ENCODE assay signal across 12 cellular contexts in genomic region chr14:92553456-92553855, GRCh38. TPM values are rescaled to one million over a fixed set of nuclear protein-coding genes. Genes with fewer than 3 reads are reported as not detected.
A peak's percentile ranks its signal among the peaks of the same experiment; 100 is the strongest.
DNase-seq lines count a peak whose midpoint lies in the region; ATAC-seq, FAIRE-seq and TF ChIP-seq lines count a peak whose summit lies in the region.
"Had no signal": no experiment of that assay in that cellular context is flagged by ENCODE, and none has a peak within 500 bp of the region (broad histone marks: within the 10 kb centered on the region; RNA-seq: fewer than 3 reads in every experiment).

No MANE protein-coding gene starts in this region.

- peak overlapping the region; percentile 53 for H3K4me2 ChIP-seq in A549

- POLR2A ChIA-PET in A549 (lab: Yijun Ruan, JAX) = no interaction called here

- WGBS in A549 (ENCODE audit: missing lambda C conversion rate) = 34% methylated on average over 10 of the region's 11 CpGs
- 35 to 53% (median 40%) methylated on average over 10 to 11 of the region's 11 CpGs for WGBS in adrenal gland, 4 donors

- intact Hi-C loops in adrenal gland (cut with DNase I) (no loop called here), vagina (cut with DNase I) (no loop called here), posterior vena cava (cut with DNase I) (no loop called here)

- H3K4me3 ChIP-seq in A549 = no peak overlapping the region
- no peak overlapping the region for H3K4me3 ChIP-seq in adrenal gland
- no peak overlapping the region for H3K4me3 ChIP-seq in vagina

- peaks cover 24% of the 10 kb centered on the region for H3K4me1 ChIP-seq in A549
- peaks cover 19 to 30% of the 10 kb centered on the region in 2 donors for H3K4me1 ChIP-seq in adrenal gland (replicated peaks in 1 of 2)
- H3K4me1 ChIP-seq in vagina = peaks cover 36% of the 10 kb centered on the region

- in situ Hi-C loops in GM13977 (cut with MboI; ENCODE audit: low pct_unique_long_range_greater_than_20kb, low sequenced_read_pairs, unreplicated experiment) = no loop called here

- TF ChIP-seq POLR2A in A549 (IDR thresholded peaks at IDR 0.05; ENCODE audit: low read length) = no peak
- no peak for TF ChIP-seq POLR2A in H54 (IDR thresholded peaks at IDR 0.05; ENCODE audit: low read depth, low read length)
- no peak for TF ChIP-seq POLR2A in adrenal gland (IDR thresholded peaks at IDR 0.05)
- no peak for TF ChIP-seq POLR2A in vagina (IDR thresholded peaks at IDR 0.05)

- H3K9me3 ChIP-seq in A549 = no peaks in the 10 kb centered on the region
- no peaks in the 10 kb centered on the region for H3K9me3 ChIP-seq in adrenal gland (replicated peaks in 1 of 3)
- no peaks in the 10 kb centered on the region for H3K9me3 ChIP-seq in vagina
- H3K9me3 ChIP-seq: neutrophil had no signal

- DNase-seq in A549 (ENCODE audit: low read depth in 1 of 2, low spot score in 1 of 2) = peak; percentile 20 to 40
- peak; percentile 23 for DNase-seq in H54 (ENCODE audit: insufficient read length, low spot score)
- DNase-seq in adrenal gland = peak; percentile 59 to 84 (median 72)
- DNase-seq in iPS-NIHi7 (ENCODE audit: extremely low spot score) = peak; percentile 60
- DNase-seq in activated CD4-positive, alpha-beta T cell treated with anti-CD3 and anti-CD28 coated beads, Interleukin-2, amount 50 U/mL, for 48 hours = no peak
- DNase-seq in vagina (ENCODE audit: extremely low spot score in 2 of 2) = no peak
- no peak for DNase-seq in posterior vena cava (ENCODE audit: low spot score)
- DNase-seq in GM13977 (ENCODE audit: low spot score) = no peak
- DNase-seq: NCI-H1092 had no signal

- no peak for TF ChIP-seq EP300 in A549 (IDR thresholded peaks at IDR 0.05)

- peak overlapping the region; percentile 16 to 80; a peak in 4 of 6 replicates for H3K27ac ChIP-seq in A549
- H3K27ac ChIP-seq in adrenal gland = peak overlapping the region in 2 of 5 donors; percentile 11 to 62
- no peak overlapping the region for H3K27ac ChIP-seq in vagina
- H3K27ac ChIP-seq: neutrophil, VCaP had no signal

- FAIRE-seq in A549 (lab: Jason Lieb, UNC) (no peak), H54 (lab: Jason Lieb, UNC) (peak; percentile 74)
- FAIRE-seq: islet of Langerhans had no signal

- TF ChIP-seq CTCF in A549 (IDR thresholded peaks at IDR 0.05) (no peak), adrenal gland (IDR thresholded peaks at IDR 0.05) (peak in 1 of 6 experiments; percentile 25), vagina (IDR thresholded peaks at IDR 0.05) (no peak), GM13977 (IDR thresholded peaks at IDR 0.05; ENCODE audit: extremely low read depth, insufficient read depth, missing control alignments) (no peak)

- H3K36me3 ChIP-seq in adrenal gland (replicated peaks in 1 of 2) = peaks cover 0 to 16% of the 10 kb centered on the region in 2 donors
- H3K36me3 ChIP-seq in vagina = peaks cover 0 to 8% of the 10 kb centered on the region in 2 donors

- CTCF ChIA-PET in A549 (lab: Yijun Ruan, JAX) = interaction anchor here (0.6 to 1.0 kb wide), 3 partner anchors 15 to 431 kb away, joined by 3 to 6 read pairs (median 4); no protein-coding TSS in a partner anchor

- ATAC-seq in A549 = peak; percentile 17 to 59; a peak in 3 of 6 replicates

- H3K27me3 ChIP-seq in adrenal gland (no peaks in the 10 kb centered on the region), vagina (no peaks in the 10 kb centered on the region)
- H3K27me3 ChIP-seq: neutrophil had no signal

- TF ChIP-seq RAD21 in A549 (conservative IDR thresholded peaks at IDR 0.05 in 1 of 2, IDR thresholded peaks at IDR 0.05 in 1 of 2) = no peak; a peak in 1 of 5 replicates

TF ChIP-seq in A549, 52 proteins besides CTCF, POLR2A, EP300 and RAD21:
- TF ChIP-seq MAZ (IDR thresholded peaks at IDR 0.05; ENCODE audit: borderline replicate concordance, low read depth, low read length) (no peak), NR3C1 (IDR thresholded peaks at IDR 0.05) (no peak), ELK1 (IDR thresholded peaks at IDR 0.05; ENCODE audit: low read depth, low read length) (no peak), PHF8 (IDR thresholded peaks at IDR 0.05; ENCODE audit: borderline replicate concordance, low read depth) (no peak), POLR2AphosphoS2 (conservative IDR thresholded peaks at IDR 0.05; ENCODE audit: low read length) (no peak), BHLHE40 (IDR thresholded peaks at IDR 0.05; ENCODE audit: low read depth, low read length) (no peak), ZC3H11A (IDR thresholded peaks at IDR 0.05) (no peak), HMGXB4 (CRISPR knock-in tag; IDR thresholded peaks at IDR 0.05; ENCODE audit: borderline replicate concordance) (no peak), MAX (IDR thresholded peaks at IDR 0.05) (no peak), CBX8 (IDR thresholded peaks at IDR 0.05) (no peak), KDM5A (IDR thresholded peaks at IDR 0.05) (no peak), TFCP2L1 (CRISPR knock-in tag; IDR thresholded peaks at IDR 0.05) (no peak), FOXS1 (CRISPR knock-in tag; IDR thresholded peaks at IDR 0.05) (no peak), CBX2 (IDR thresholded peaks at IDR 0.05; ENCODE audit: borderline replicate concordance, low read depth) (no peak), GATA3 (IDR thresholded peaks at IDR 0.05; ENCODE audit: borderline replicate concordance) (no peak), PBX3 (IDR thresholded peaks at IDR 0.05) (no peak)
TF ChIP-seq in A549: peak in this region for 0.

RNA-seq across cellular contexts. Expression of gene RIN3, which starts 39.9 kb away (rescaled TPM):
- polyA plus RNA-seq in A549 (2011; rRNA removed) (5.6 and 8.1 TPM in 2 replicates), A549 (2017; fragmentation: RNase III; extraction: RNeasy Plus Mini Kit Qiagen cat#74134 plus additional on column Dnase treatment) (14.5 to 17.6 TPM (median 15.7 TPM) in 3 replicates), adrenal gland (10 to 100 TPM in 2 of 3 donors, 1 to 10 TPM in 1; 8.1 to 55.7 (median 32.5) TPM)
- 10.2 and 14.2 TPM in 2 replicates for polyA plus RNA-seq in A549 (2012; cell fraction: cytosol; rRNA removed)
- polyA plus RNA-seq in A549 (2012; cell fraction: nucleus; rRNA removed) = 14.1 and 18.1 TPM in 2 replicates
- 12.7 and 15.4 TPM in 2 replicates for polyA minus RNA-seq in A549 (2011; rRNA and poly(A)+ RNA removed)
- total RNA-seq in adrenal gland (10 to 100 TPM; 21.5 to 63.2 (median 30.3) TPM), vagina (22.6 TPM), posterior vena cava (10 to 100 TPM; 30.9 to 34.0 TPM)

Comparison
In these comparisons a context has a peak if more than half of its experiments do, and no peak if none do; other contexts are left out.
1. DNase-seq: peak in A549 (2 of 2), H54 (single experiment), adrenal gland (7 of 7) and iPS-NIHi7 (single experiment); none in activated CD4-positive, alpha-beta T cell treated with anti-CD3 and anti-CD28 coated beads, Interleukin-2, amount 50 U/mL, for 48 hours (0 of 2), vagina (0 of 2), posterior vena cava (single experiment) and GM13977 (single experiment).